Comparison of ENCODE assay signal across 28 cellular contexts in genomic region chr4:41542526-41543270, GRCh38. TPM values are rescaled to one million over a fixed set of nuclear protein-coding genes. Genes with fewer than 3 reads are reported as not detected.
A peak's percentile ranks its signal among the peaks of the same experiment; 100 is the strongest.
DNase-seq lines count a peak whose midpoint lies in the region; ATAC-seq and TF ChIP-seq lines count a peak whose summit lies in the region.
"Had no signal": no experiment of that assay in that cellular context is flagged by ENCODE, and none has a peak within 500 bp of the region (broad histone marks: within the 10 kb centered on the region; RNA-seq: fewer than 3 reads in every experiment).

No MANE protein-coding gene starts in this region.

- no peaks in the 10 kb centered on the region for H3K9me3 ChIP-seq in mesenchymal stem cell (ENCODE audit: control insufficient read depth, low read length)
- H3K9me3 ChIP-seq: BE2C, neutrophil, transverse colon had no signal

- H2BK15ac ChIP-seq in mesenchymal stem cell (ENCODE audit: low read depth, poor library complexity, severe bottlenecking), result no peak overlapping the region

- H3K9me3 Mint-ChIP-seq in GM23338, result no peaks in the 10 kb centered on the region
- H3K9me3 Mint-ChIP-seq: stimulated activated naive CD8-positive, alpha-beta T cell treated with anti-CD3 and anti-CD28 coated beads, Interleukin-15, amount 100 ng/mL, for 72 hours had no signal

- H3K4ac ChIP-seq in mesenchymal stem cell (ENCODE audit: low read depth in 1 of 2, low read length in 2 of 2), result no peak overlapping the region

- DNase-seq in CD1c-positive myeloid dendritic cell (ENCODE audit: extremely low spot score) (peak; percentile 36), GM23338 (ENCODE audit: low spot score) (no peak), astrocyte of the hippocampus (ENCODE audit: low read depth, low spot score) (peak; percentile 62), mesenchymal stem cell (peak; percentile 68), occipital lobe (lab: John Stamatoyannopoulos, UW) (no peak), ecto neural progenitor cell (ENCODE audit: low spot score) (no peak), DMS53 treated with DMSO at 0.1 percent for 48 hours (lab: John Stamatoyannopoulos, UW; ENCODE audit: unreplicated experiment) (no peak)
- DNase-seq in stimulated activated naive CD4-positive, alpha-beta T cell treated with Interleukin-2 at 50 U/mL for 16 hours (lab: John Stamatoyannopoulos, UW), result no peak
- DNase-seq: activated CD4-positive, alpha-beta T cell treated with anti-CD3 and anti-CD28 coated beads for 4 hours; activated T-cell treated with anti-CD3 and anti-CD28 coated beads for 4 hours; BE2C; cerebellar nuclear complex; DMS79; effector CD4-positive, alpha-beta T cell; KBM-7; MM.1S; naive B cell; NCI-H1436 treated with DMSO at 0.1 percent for 48 hours; NCI-H2107; NCI-H446 treated with DMSO at 0.1 percent for 48 hours; stimulated activated naive CD8-positive, alpha-beta T cell treated with anti-CD3 and anti-CD28 coated beads, Interleukin-15, amount 100 ng/mL, for 72 hours; transverse colon had no signal

- H4K8ac ChIP-seq in mesenchymal stem cell (ENCODE audit: low read length), result no peak overlapping the region

- peaks cover 24% of the 10 kb centered on the region for H3K4me1 Mint-ChIP-seq in GM23338
- H3K4me1 Mint-ChIP-seq: naive B cell; stimulated activated naive CD8-positive, alpha-beta T cell treated with anti-CD3 and anti-CD28 coated beads, Interleukin-15, amount 100 ng/mL, for 72 hours had no signal

- H3K9ac ChIP-seq in mesenchymal stem cell (ENCODE audit: low read length), result no peak overlapping the region

- no peak overlapping the region for H2BK5ac ChIP-seq in mesenchymal stem cell (ENCODE audit: low read depth, low read length, poor library complexity, severe bottlenecking)

- H2AFZ ChIP-seq in GM23338 (no peak overlapping the region), mesenchymal stem cell (ENCODE audit: low read depth, low read length) (no peak overlapping the region)

- H3K79me2 ChIP-seq in GM23338 (replicated peaks; ENCODE audit: insufficient read depth), result no peaks in the 10 kb centered on the region

- no peaks in the 10 kb centered on the region for H3K79me1 ChIP-seq in mesenchymal stem cell (replicated peaks; ENCODE audit: low read length, poor library complexity, severe bottlenecking)

- no peak overlapping the region for H2BK120ac ChIP-seq in mesenchymal stem cell (ENCODE audit: low read depth, low read length)

- H3K4me1 ChIP-seq in GM23338 (ENCODE audit: insufficient read depth), result peaks cover 27% of the 10 kb centered on the region
- peaks cover 3% of the 10 kb centered on the region for H3K4me1 ChIP-seq in mesenchymal stem cell (ENCODE audit: control insufficient read depth, insufficient read depth, low read depth, low read length)
- H3K4me1 ChIP-seq: BE2C had no signal

- no peak overlapping the region for H3K23ac ChIP-seq in mesenchymal stem cell (ENCODE audit: low read length in 2 of 2)

- 74% methylated on average over 2 of the region's 5 CpGs for WGBS in mesenchymal stem cell

- H2BK12ac ChIP-seq in mesenchymal stem cell (ENCODE audit: low read length in 2 of 2), result no peak overlapping the region

- H3K9me2 ChIP-seq in GM23338 (ENCODE audit: insufficient read depth), result no peaks in the 10 kb centered on the region

- H3K36me3 ChIP-seq in GM23338 (ENCODE audit: insufficient read depth), result no peaks in the 10 kb centered on the region
- H3K36me3 ChIP-seq in mesenchymal stem cell (ENCODE audit: control insufficient read depth in 1 of 2, insufficient read depth in 2 of 2, low read depth in 1 of 2, low read length in 2 of 2), result no peaks in the 10 kb centered on the region
- H3K36me3 ChIP-seq: BE2C, neutrophil, transverse colon had no signal

- ATAC-seq in GM23338, result no peak
- ATAC-seq: activated naive CD4-positive, alpha-beta T cell treated with anti-CD3 and anti-CD28 coated beads, Interleukin-2, amount 50 U/mL, for 72 hours; SK-N-SH treated with all-trans-retinoic acid at 6 μM for 48 hours; stimulated activated naive CD8-positive, alpha-beta T cell treated with anti-CD3 and anti-CD28 coated beads, Interleukin-15, amount 100 ng/mL, for 72 hours had no signal

- no peaks in the 10 kb centered on the region for H3F3A ChIP-seq in GM23338 (replicated peaks; ENCODE audit: low read depth)

- peaks cover 10% of the 10 kb centered on the region for H3K27me3 Mint-ChIP-seq in GM23338 (ENCODE audit: insufficient read depth, low read depth, poor library complexity)
- H3K27me3 Mint-ChIP-seq: stimulated activated naive CD8-positive, alpha-beta T cell treated with anti-CD3 and anti-CD28 coated beads, Interleukin-15, amount 100 ng/mL, for 72 hours had no signal

- H3K4me2 ChIP-seq in GM23338 (peak overlapping the region; percentile 36; the same call in 1 of the 2 replicates), mesenchymal stem cell (ENCODE audit: low read length, poor library complexity, severe bottlenecking) (no peak overlapping the region)

- H3K14ac ChIP-seq in mesenchymal stem cell (ENCODE audit: low read length in 2 of 2), result no peak overlapping the region

- no peak overlapping the region for H2AK5ac ChIP-seq in mesenchymal stem cell (ENCODE audit: low read length, severe bottlenecking)

- H3K27ac ChIP-seq in GM23338 (ENCODE audit: low read depth) (no peak overlapping the region), mesenchymal stem cell (ENCODE audit: low read length, poor library complexity, severe bottlenecking) (no peak overlapping the region)
- H3K27ac ChIP-seq: neutrophil, RWPE1 had no signal

- H3K4me3 ChIP-seq in GM23338 (no peak overlapping the region), mesenchymal stem cell (ENCODE audit: insufficient read depth in 1 of 2, low read depth in 1 of 2, low read length in 2 of 2) (no peak overlapping the region)
- H3K4me3 ChIP-seq: skin epidermis, transverse colon had no signal

- peak overlapping the region; percentile 61; the same call in 1 of the 2 replicates for H3K27ac Mint-ChIP-seq in GM23338
- H3K27ac Mint-ChIP-seq: activated naive CD4-positive, alpha-beta T cell treated with anti-CD3 and anti-CD28 coated beads, Interleukin-2, amount 50 U/mL, for 72 hours; naive B cell; stimulated activated naive CD8-positive, alpha-beta T cell treated with anti-CD3 and anti-CD28 coated beads, Interleukin-15, amount 100 ng/mL, for 72 hours had no signal

- H4K20me1 ChIP-seq in GM23338 (replicated peaks; ENCODE audit: insufficient read depth), result no peaks in the 10 kb centered on the region

- TF ChIP-seq CTCF in GM23338 (conservative IDR thresholded peaks at IDR 0.05; ENCODE audit: low read depth in 2 of 2), result no peak

- no peak overlapping the region for H3K18ac ChIP-seq in mesenchymal stem cell (ENCODE audit: low read depth in 1 of 2, low read length in 2 of 2)

- H3K36me3 Mint-ChIP-seq in GM23338 (ENCODE audit: low read depth), result no peaks in the 10 kb centered on the region
- H3K36me3 Mint-ChIP-seq: activated naive CD4-positive, alpha-beta T cell treated with anti-CD3 and anti-CD28 coated beads, Interleukin-2, amount 50 U/mL, for 72 hours; naive B cell had no signal

- H3K27me3 ChIP-seq in GM23338 (ENCODE audit: insufficient read depth), result no peaks in the 10 kb centered on the region
- H3K27me3 ChIP-seq in mesenchymal stem cell (ENCODE audit: control insufficient read depth in 1 of 2, insufficient read depth in 1 of 2, low read length in 2 of 2), result peaks cover 0 to 7% of the 10 kb centered on the region in 2 experiments
- H3K27me3 ChIP-seq: BE2C, transverse colon had no signal

- H3K4me3 Mint-ChIP-seq in GM23338, result no peak overlapping the region
- H3K4me3 Mint-ChIP-seq: naive B cell; stimulated activated naive CD8-positive, alpha-beta T cell treated with anti-CD3 and anti-CD28 coated beads, Interleukin-15, amount 100 ng/mL, for 72 hours had no signal

- H4K91ac ChIP-seq in mesenchymal stem cell (ENCODE audit: low read length), result no peak overlapping the region

TF ChIP-seq in GM23338, 12 proteins besides CTCF, POLR2A, EP300 and RAD21 (continues in another document):
- TF ChIP-seq ETS1 (IDR thresholded peaks at IDR 0.05) (no peak), NANOG (IDR thresholded peaks at IDR 0.05; ENCODE audit: borderline replicate concordance) (no peak), CREB1 (CRISPR knock-in tag; IDR thresholded peaks at IDR 0.05; ENCODE audit: low read depth) (no peak), POLR2AphosphoS5 (IDR thresholded peaks at IDR 0.05; ENCODE audit: low read depth) (no peak), REST (IDR thresholded peaks at IDR 0.05; ENCODE audit: unreplicated experiment) (no peak)

RNA-seq across cellular contexts. Expression of gene LIMCH1, which starts 4.7 kb away (rescaled TPM):
- total RNA-seq in GM23338 (2014; rRNA removed; shearing (Covaris generic)), result 1.5 and 4.4 TPM in 2 replicates
- polyA plus RNA-seq in GM23338 (2016; fragmentation: Nextera tagmentation; extraction: Ambion mirVana), result 1.5 and 1.7 TPM in 2 replicates
- polyA plus RNA-seq in mesenchymal stem cell (2013, experiment 1 of 2), result 30.9 TPM
- 33.6 TPM for polyA plus RNA-seq in mesenchymal stem cell (2013, experiment 2 of 2)
- total RNA-seq in occipital lobe, result 175 TPM
- total RNA-seq: activated naive CD4-positive, alpha-beta T cell treated with anti-CD3 and anti-CD28 coated beads, Interleukin-2, amount 50 U/mL, for 72 hours; T-helper 2 cell treated with Interferon-gamma antibody and Interleukin-4, amounts not matched to agents 100 ng/mL and 5 ng/mL, for 36 hours had no signal

Comparison
In these comparisons a context has a peak if more than half of its experiments do, and no peak if none do; other contexts are left out.
1. DNase-seq: peak in CD1c-positive myeloid dendritic cell (single experiment), astrocyte of the hippocampus (single experiment) and mesenchymal stem cell (single experiment); none in GM23338 (single experiment), occipital lobe (single experiment), ecto neural progenitor cell (single experiment), stimulated activated naive CD4-positive, alpha-beta T cell treated with Interleukin-2 at 50 U/mL for 16 hours (single experiment) and DMS53 treated with DMSO at 0.1 percent for 48 hours (single experiment).
2. RNA of gene LIMCH1, which starts 4.7 kb away (total RNA-seq): 175 TPM in occipital lobe (single experiment); 1.5 to 4.4 TPM in GM23338; every median in the first group is over 10 times any median in the second.